In genomic region chr17:27109346-27109745, GRCh38 we compare ENCODE assay signal across 23 cellular contexts.
"Had no signal": no experiment of that assay in that cellular context is flagged by ENCODE, and none has a peak within 500 bp of the region (broad histone marks: within the 10 kb centered on the region; RNA-seq: fewer than 3 reads in every experiment).

No MANE protein-coding gene starts in this region.

- ATAC-seq: HepG2, Right ventricle myocardium inferior, SK-N-SH treated with all-trans-retinoic acid at 6 μM for 48 hours had no signal

- DNase-seq: IMR-90, Kasumi-1, MM.1S, NCI-H1092 treated with DMSO at 0.1 percent for 48 hours, NCI-H1436, NCI-H187, NCI-H2029, NCI-H2081 treated with DMSO at 0.1 percent for 48 hours, NCI-H2171, NCI-H226, NCI-H446, NCI-H510A, NCI-H524 treated with DMSO at 0.1 percent for 48 hours, NCI-H69, NCI-H774, SHP77 treated with DMSO at 0.1 percent for 48 hours, SJCRH30 had no signal

- H3K9me3 ChIP-seq: SJCRH30 had no signal

- H3K4me2 ChIP-seq: KMS-11 had no signal

- H3K4me3 ChIP-seq: SJCRH30 had no signal

- H3K36me3 ChIP-seq: SJCRH30 had no signal

- H3K9ac ChIP-seq: KMS-11 had no signal

- H3K4me1 ChIP-seq: SJCRH30 had no signal

- H3K27me3 ChIP-seq: SJCRH30 had no signal

- H3K27ac ChIP-seq: HL-60, KMS-11, RWPE1, SJCRH30 had no signal
